In the genomic region with DNA sequence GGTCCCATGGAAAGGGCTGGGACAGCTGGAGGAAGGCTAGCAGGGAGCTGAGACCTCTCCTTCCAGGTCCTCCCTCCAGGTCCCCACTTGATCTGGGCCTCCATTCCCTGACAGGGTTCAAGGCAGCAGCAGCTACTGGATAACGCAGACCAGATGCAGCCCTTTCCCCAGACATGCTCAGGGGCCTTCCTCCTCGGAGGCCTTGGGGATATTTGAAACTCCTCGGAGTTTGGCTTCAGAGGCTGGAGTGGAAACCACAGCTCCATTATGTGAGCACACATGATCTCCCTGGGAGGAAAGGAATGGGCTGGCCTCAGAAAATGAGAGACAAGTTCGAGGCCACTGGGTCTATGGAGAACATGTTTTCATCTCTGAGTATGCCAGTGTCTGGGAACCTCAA, we compare ENCODE assay signal across 12 cellular contexts.
DNase-seq lines count a peak whose midpoint lies in the region; ATAC-seq, FAIRE-seq and TF ChIP-seq lines count a peak whose summit lies in the region.
"Had no signal": no experiment of that assay in that cellular context is flagged by ENCODE, and none has a peak within 500 bp of the region (broad histone marks: within the 10 kb centered on the region; RNA-seq: fewer than 3 reads in every experiment).

No MANE protein-coding gene starts in this region.

- H3K4me2 ChIP-seq in IMR-90 (ENCODE audit: low read depth, low read length) = no peak overlapping the region
- no peak overlapping the region for H3K4me2 ChIP-seq in H1 (ENCODE audit: insufficient read depth in 1 of 2, low read depth in 2 of 2, low read length in 2 of 2)

- BruUV-seq in IMR-90 (replicated peaks; lab: Mats Ljungman, UMichigan) = no TSS peak

- H2BK15ac ChIP-seq in IMR-90 (ENCODE audit: low read depth, low read length) = no peak overlapping the region
- H2BK15ac ChIP-seq in H1 (ENCODE audit: low read length) = no peak overlapping the region

- H3K27me3 ChIP-seq in IMR-90 (ENCODE audit: control insufficient read depth, insufficient read depth, low read length) (no peaks in the 10 kb centered on the region), H1 (replicated peaks in 1 of 4; ENCODE audit: control insufficient read depth in 3 of 4, extremely low read depth in 1 of 4, insufficient read depth in 3 of 4, low read length in 3 of 4) (no peaks in the 10 kb centered on the region), upper lobe of right lung (no peaks in the 10 kb centered on the region)

- H3K4ac ChIP-seq in IMR-90 (ENCODE audit: low read depth, low read length) (0 out of 2 replicates have a peak overlapping the region, but pooled peaks have one; percentile 5), H1 (replicated peaks; ENCODE audit: insufficient read length, low read depth, low read length) (no peak overlapping the region)

- no peaks in the 10 kb centered on the region for H3K36me3 ChIP-seq in IMR-90 (ENCODE audit: control insufficient read depth, insufficient read depth, low read length)
- no peaks in the 10 kb centered on the region; a peak in 1 of 8 replicates for H3K36me3 ChIP-seq in H1 (ENCODE audit: control insufficient read depth in 2 of 4, insufficient read depth in 4 of 4, low read length in 3 of 4)
- H3K36me3 ChIP-seq in upper lobe of right lung = no peaks in the 10 kb centered on the region
- H3K36me3 ChIP-seq: HAP-1 had no signal

- no peak overlapping the region for H3K4me3 ChIP-seq in IMR-90 (ENCODE audit: insufficient read depth, low read depth, low read length)
- H3K4me3 ChIP-seq in H1 (ENCODE audit: extremely low read depth in 1 of 4, insufficient read depth in 2 of 4, low read depth in 3 of 4, low read length in 4 of 4) = no peak overlapping the region
- H3K4me3 ChIP-seq in upper lobe of right lung = no peak overlapping the region
- H3K4me3 ChIP-seq: HAP-1 had no signal

- peak overlapping the region; percentile 66 for H2AK9ac ChIP-seq in IMR-90 (replicated peaks; ENCODE audit: low read depth, low read length, poor library complexity)

- H3K9me3 ChIP-seq in IMR-90 (ENCODE audit: control insufficient read depth, insufficient read depth, low read length) = no peaks in the 10 kb centered on the region
- H3K9me3 ChIP-seq in H1 (ENCODE audit: insufficient read depth in 2 of 2, low read depth in 1 of 2, low read length in 1 of 2) = no peaks in the 10 kb centered on the region
- no peaks in the 10 kb centered on the region for H3K9me3 ChIP-seq in upper lobe of right lung
- H3K9me3 ChIP-seq: HAP-1 had no signal

- H3K9ac ChIP-seq in IMR-90 (ENCODE audit: low read depth, low read length) = no peak overlapping the region
- no peak overlapping the region for H3K9ac ChIP-seq in H1 (replicated peaks in 1 of 4; ENCODE audit: extremely low read depth in 1 of 4, low read depth in 3 of 4, low read length in 3 of 4)

- TF ChIP-seq CTCF in IMR-90 (conservative IDR thresholded peaks at IDR 0.05; ENCODE audit: low read depth, low read length) (no peak), H1 (IDR thresholded peaks at IDR 0.05; ENCODE audit: control extremely low read depth in 1 of 3, insufficient read depth in 1 of 3, low read depth in 1 of 3, low read length in 3 of 3) (no peak), upper lobe of right lung (IDR thresholded peaks at IDR 0.05) (no peak)

- H3K18ac ChIP-seq in IMR-90 (ENCODE audit: low read depth, low read length) (no peak overlapping the region), H1 (ENCODE audit: extremely low read depth, low read length) (no peak overlapping the region)

- DNase-seq in IMR-90 (no peak), H1 (ENCODE audit: low read depth in 1 of 2, low spot score in 2 of 2) (no peak), myocyte (ENCODE audit: low read depth) (peak; percentile 23), upper lobe of right lung (peak; percentile 31)
- DNase-seq in activated CD4-positive, alpha-beta T cell treated with anti-CD3 and anti-CD28 coated beads, Interleukin-2, amount 50 U/mL, for 48 hours = no peak
- DNase-seq: EL, NCI-H1436, NCI-H2081, NCI-H524 had no signal

- H2BK5ac ChIP-seq in IMR-90 (ENCODE audit: low read depth, low read length, poor library complexity, severe bottlenecking) (no peak overlapping the region), H1 (ENCODE audit: low read depth, low read length) (no peak overlapping the region)

- H3K23me2 ChIP-seq in H1 (ENCODE audit: low read depth, low read length) = no peaks in the 10 kb centered on the region; the same call in 1 of the 2 replicates

- H3K79me2 ChIP-seq in H1 (ENCODE audit: control insufficient read depth in 1 of 2, insufficient read depth in 2 of 2, low read length in 2 of 2) = no peaks in the 10 kb centered on the region

- H3K23ac ChIP-seq in IMR-90 (ENCODE audit: low read depth, low read length) (no peak overlapping the region), H1 (ENCODE audit: insufficient read length) (no peak overlapping the region)

- H4K5ac ChIP-seq in IMR-90 (ENCODE audit: low read depth, low read length) (no peak overlapping the region), H1 (ENCODE audit: insufficient read length, low read depth, low read length) (no peak overlapping the region)

- H2BK20ac ChIP-seq in IMR-90 (ENCODE audit: low read depth, low read length) (peak overlapping the region; percentile 20; the same call in 1 of the 2 replicates), H1 (ENCODE audit: low read length) (0 out of 2 replicates have a peak overlapping the region, but pooled peaks have one; percentile 6)

- TF ChIP-seq POLR2A in IMR-90 (IDR thresholded peaks at IDR 0.05; ENCODE audit: low read depth, low read length) (no peak), H1 (IDR thresholded peaks at IDR 0.05; ENCODE audit: control extremely low read depth in 1 of 2, low read depth in 2 of 2, low read length in 2 of 2) (no peak)

- no peak for FAIRE-seq in H1 (lab: Jason Lieb, UNC)

- H4K20me1 ChIP-seq in IMR-90 (ENCODE audit: insufficient read depth, low read length) = no peaks in the 10 kb centered on the region
- no peaks in the 10 kb centered on the region for H4K20me1 ChIP-seq in H1 (replicated peaks in 1 of 2; ENCODE audit: control insufficient read depth in 1 of 2, insufficient read depth in 2 of 2, low read length in 2 of 2)

- POLR2A ChIA-PET in IMR-90 (lab: Charles Lee; ENCODE audit: unreplicated experiment) (no interaction called here), H1 (lab: Charles Lee; ENCODE audit: partially characterized antibody) (no interaction called here)

- no peak for TF ChIP-seq RAD21 in IMR-90 (IDR thresholded peaks at IDR 0.05; ENCODE audit: low read length)
- TF ChIP-seq RAD21 in H1 (IDR thresholded peaks at IDR 0.05 in 1 of 2, conservative IDR thresholded peaks at IDR 0.05 in 1 of 2; ENCODE audit: low read depth in 2 of 2, low read length in 2 of 2) = no peak

- intact Hi-C loops in IMR-90 (cut with micrococcal nuclease) (no loop called here), upper lobe of right lung (cut with DNase I) (no loop called here)

- no CpG with 5 or more reads among the region's 4 CpGs for WGBS in IMR-90 (ENCODE audit: extremely low coverage in 2 of 2, insufficient read length in 1 of 2), 2 experiments
- 92% methylated on average over 4 of the region's 4 CpGs; no CpG with 5 or more reads in 1 of the 2 experiments for WGBS in H1 (ENCODE audit: extremely low coverage in 1 of 2, insufficient coverage in 1 of 2, insufficient read length in 1 of 2, insufficient replicate concordance in 2 of 2, low coverage in 1 of 2, low lambda C conversion rate in 2 of 2, missing lambda C conversion rate in 1 of 2), 2 experiments

- H3K14ac ChIP-seq in IMR-90 (replicated peaks; ENCODE audit: low read depth, low read length) (peak overlapping the region; percentile 34; the same call in 1 of the 2 replicates), H1 (ENCODE audit: insufficient read length) (no peak overlapping the region)

- CTCF ChIA-PET in IMR-90 (lab: Yijun Ruan, JAX) = no interaction called here
- CTCF ChIA-PET in H1 (lab: Charles Lee; ENCODE audit: partially characterized antibody) = interaction anchor here (0.6 to 1.8 kb wide), 7 partner anchors 13 to 258 kb away, joined by 3 to 8 read pairs (median 3); no protein-coding TSS in a partner anchor

- no peak for ATAC-seq in IMR-90 (ENCODE audit: low read depth)
- ATAC-seq in upper lobe of right lung = no peak
- no peak for ATAC-seq in GM21737 (IDR thresholded peaks at IDR 0.05; ENCODE audit: unreplicated experiment)
- ATAC-seq in HG03159 (IDR thresholded peaks at IDR 0.05; ENCODE audit: unreplicated experiment) = no peak

- H2BK120ac ChIP-seq in IMR-90 (ENCODE audit: low read depth, low read length) (no peak overlapping the region), H1 (replicated peaks; ENCODE audit: low read depth, low read length) (no peak overlapping the region)

- no peak overlapping the region for H3K27ac ChIP-seq in IMR-90 (ENCODE audit: insufficient read depth, low read length)
- H3K27ac ChIP-seq in H1 (ENCODE audit: low read depth, low read length) = no peak overlapping the region
- H3K27ac ChIP-seq in upper lobe of right lung = no peak overlapping the region

- H4K91ac ChIP-seq in IMR-90 (ENCODE audit: insufficient read depth, low read depth, low read length) (no peak overlapping the region), H1 (replicated peaks; ENCODE audit: insufficient read length, low read length) (no peak overlapping the region)

- H2AK5ac ChIP-seq in IMR-90 (ENCODE audit: low read depth, low read length) (0 out of 2 replicates have a peak overlapping the region, but pooled peaks have one; percentile 43), H1 (ENCODE audit: low read depth, low read length) (no peak overlapping the region)

- dilution Hi-C loops in IMR-90 (cut with HindIII; ENCODE audit: low sequenced_read_pairs, unreplicated experiment) = no loop called here

- H2AFZ ChIP-seq in IMR-90 (replicated peaks; ENCODE audit: low read length, poor library complexity) (peak overlapping the region; percentile 74), H1 (ENCODE audit: low read length) (no peak overlapping the region)

- no peak for TF ChIP-seq EP300 in H1 (IDR thresholded peaks at IDR 0.05; ENCODE audit: borderline replicate concordance in 1 of 2, low read depth in 2 of 2, low read length in 2 of 2)

- H3K9me1 ChIP-seq in IMR-90 (ENCODE audit: insufficient read depth, low read length) = peaks cover 7% of the 10 kb centered on the region; the same call in 1 of the 2 replicates

- no peak overlapping the region for H3K56ac ChIP-seq in IMR-90 (ENCODE audit: extremely low read depth, insufficient read depth, low read length)
- no peak overlapping the region for H3K56ac ChIP-seq in H1 (replicated peaks; ENCODE audit: insufficient read length, low read depth, low read length)

- in situ Hi-C loops in IMR-90 (cut with MboI; ENCODE audit: low sequenced_read_pairs) = no loop called here

- H3K79me1 ChIP-seq in IMR-90 (ENCODE audit: low read depth in 1 of 2, low read length in 2 of 2) (no peaks in the 10 kb centered on the region), H1 (ENCODE audit: low read depth, low read length) (no peaks in the 10 kb centered on the region)

- peaks cover 2% of the 10 kb centered on the region for H3K4me1 ChIP-seq in IMR-90 (ENCODE audit: control insufficient read depth, insufficient read depth, low read length)
- H3K4me1 ChIP-seq in H1 (replicated peaks in 1 of 4; ENCODE audit: control insufficient read depth in 3 of 4, insufficient read depth in 4 of 4, low read length in 3 of 4) = peaks cover 0 to 4% (median under 1%) of the 10 kb centered on the region in 4 experiments; a peak in 3 of 7 replicates
- no peaks in the 10 kb centered on the region for H3K4me1 ChIP-seq in upper lobe of right lung
- H3K4me1 ChIP-seq: HAP-1 had no signal

- H4K8ac ChIP-seq in IMR-90 (ENCODE audit: low read depth in 2 of 2, low read length in 2 of 2) = no peak overlapping the region
- no peak overlapping the region for H4K8ac ChIP-seq in H1 (ENCODE audit: extremely low read depth, insufficient read depth, low read length)

- no peak overlapping the region; the same call in 1 of the 2 replicates for H2BK12ac ChIP-seq in H1 (ENCODE audit: low read depth, low read length)

Comparison
In these comparisons a context has a peak if more than half of its experiments do, and no peak if none do; other contexts are left out.
1. DNase-seq: peak in myocyte (single experiment) and upper lobe of right lung (single experiment); none in IMR-90 (single experiment), H1 (0 of 2) and activated CD4-positive, alpha-beta T cell treated with anti-CD3 and anti-CD28 coated beads, Interleukin-2, amount 50 U/mL, for 48 hours (0 of 2).